In genomic region chr12:75484450-75484849, GRCh38 we compare ENCODE assay signal across 8 cellular contexts. TPM values are rescaled to one million over a fixed set of nuclear protein-coding genes. Genes with fewer than 3 reads are reported as not detected.
DNase-seq lines count a peak whose midpoint lies in the region; ATAC-seq and TF ChIP-seq lines count a peak whose summit lies in the region.
"Not testable (repeated sequence)": the region's sequence is repeated elsewhere in the genome, so short reads cannot be mapped to it uniquely, and the experiment has no call there.

No MANE protein-coding gene starts in this region.

- DNase-seq in CD14-positive monocyte (ENCODE audit: low spot score); Panc1 (ENCODE audit: low read depth, low spot score); activated CD8-positive, alpha-beta T cell treated with anti-CD3 and anti-CD28 coated beads, Interleukin-2, amount 10 ng/mL, durations not matched to agents 7 days and 5 days; astrocyte of the cerebellum (ENCODE audit: low read depth); endothelial cell (ENCODE audit: low spot score); natural killer cell treated with Interleukin-12 subunit alpha and Interleukin-12 subunit beta and Interleukin-15 and Interleukin-18, amount 100 ng/mL, for 72 hours (ENCODE audit: low spot score); thoracic aorta (ENCODE audit: low spot score): not testable (repeated sequence)

- not testable (repeated sequence) for H3K4me1 ChIP-seq in HEK293 (ENCODE audit: control insufficient read depth, insufficient read depth, low read length)
- H3K4me1 ChIP-seq in Panc1 (ENCODE audit: control insufficient read depth, insufficient read depth, low read length) = peaks cover 42% of the 10 kb centered on the region
- H3K4me1 ChIP-seq in thoracic aorta (ENCODE audit: control insufficient read depth in 1 of 2, low read depth in 2 of 2) = peaks cover 41 to 66% of the 10 kb centered on the region in 2 donors

- ATAC-seq in Panc1; activated CD8-positive, alpha-beta T cell treated with anti-CD3 and anti-CD28 coated beads, Interleukin-2, amount 10 ng/mL, durations not matched to agents 7 days and 5 days; natural killer cell treated with Interleukin-12 subunit alpha and Interleukin-12 subunit beta and Interleukin-15 and Interleukin-18, amount 100 ng/mL, for 72 hours; thoracic aorta (ENCODE audit: insufficient number of reproducible peaks, low FRiP score, low read depth): not testable (repeated sequence)

- peak overlapping the region; percentile 37 to 96 for H3K4me3 Mint-ChIP-seq in CD14-positive monocyte
- not testable (repeated sequence) for H3K4me3 Mint-ChIP-seq in activated CD8-positive, alpha-beta T cell treated with anti-CD3 and anti-CD28 coated beads, Interleukin-2, amount 10 ng/mL, durations not matched to agents 7 days and 5 days; endothelial cell (ENCODE audit: unreplicated experiment)
- H3K4me3 Mint-ChIP-seq in natural killer cell treated with Interleukin-12 subunit alpha and Interleukin-12 subunit beta and Interleukin-15 and Interleukin-18, amount 100 ng/mL, for 72 hours = peak overlapping the region; percentile 99

- H3K9me3 ChIP-seq in HEK293 (ENCODE audit: control insufficient read depth, insufficient read depth, low read depth, low read length); Panc1 (ENCODE audit: control insufficient read depth, insufficient read depth, low read depth, low read length); thoracic aorta: not testable (repeated sequence)

- H3K27me3 Mint-ChIP-seq in CD14-positive monocyte (ENCODE audit: low read depth in 3 of 3); activated CD8-positive, alpha-beta T cell treated with anti-CD3 and anti-CD28 coated beads, Interleukin-2, amount 10 ng/mL, durations not matched to agents 7 days and 5 days (ENCODE audit: low read depth); endothelial cell (ENCODE audit: unreplicated experiment); natural killer cell treated with Interleukin-12 subunit alpha and Interleukin-12 subunit beta and Interleukin-15 and Interleukin-18, amount 100 ng/mL, for 72 hours: not testable (repeated sequence)

- H3K27me3 ChIP-seq in Panc1 (ENCODE audit: control insufficient read depth, insufficient read depth, low read length); thoracic aorta (replicated peaks; ENCODE audit: insufficient read depth): not testable (repeated sequence)

- peaks cover 80% of the 10 kb centered on the region for H3K4me1 Mint-ChIP-seq in CD14-positive monocyte
- peaks cover 57% of the 10 kb centered on the region for H3K4me1 Mint-ChIP-seq in activated CD8-positive, alpha-beta T cell treated with anti-CD3 and anti-CD28 coated beads, Interleukin-2, amount 10 ng/mL, durations not matched to agents 7 days and 5 days (ENCODE audit: low read depth)
- not testable (repeated sequence) for H3K4me1 Mint-ChIP-seq in endothelial cell (ENCODE audit: unreplicated experiment)
- H3K4me1 Mint-ChIP-seq in natural killer cell treated with Interleukin-12 subunit alpha and Interleukin-12 subunit beta and Interleukin-15 and Interleukin-18, amount 100 ng/mL, for 72 hours (ENCODE audit: low read depth in 2 of 2) = peaks cover 68 to 72% of the 10 kb centered on the region in 2 donors

- not testable (repeated sequence) for TF ChIP-seq CTCF in CD14-positive monocyte (IDR thresholded peaks at IDR 0.05); HEK293 (tag by site-specific recombination; IDR thresholded peaks at IDR 0.05); Panc1 (IDR thresholded peaks at IDR 0.05); astrocyte of the cerebellum (IDR thresholded peaks at IDR 0.05; ENCODE audit: low read depth, low read length, missing control alignments); endothelial cell (IDR thresholded peaks at IDR 0.05; ENCODE audit: unreplicated experiment); thoracic aorta (IDR thresholded peaks at IDR 0.05)

- not testable (repeated sequence) for H3K4me3 ChIP-seq in HEK293 (ENCODE audit: low read depth, low read length); Panc1 (ENCODE audit: low read depth in 2 of 2, low read length in 2 of 2)
- H3K4me3 ChIP-seq in astrocyte of the cerebellum (ENCODE audit: low read depth, low read length) (peak overlapping the region; percentile 3), thoracic aorta (peak overlapping the region; percentile 77)

- not testable (repeated sequence) for BruUV-seq in Panc1 (replicated peaks; lab: Mats Ljungman, UMichigan)

- POLR2A ChIA-PET in HEK293 (lab: Yijun Ruan, JAX) = interaction anchor here (1.1 kb wide), 1 partner anchor 93 kb away, joined by 3 read pairs; the partner anchor contains the start of gene GLIPR1L2
- POLR2A ChIA-PET in Panc1 (lab: Charles Lee) = not testable (repeated sequence)
- POLR2A ChIA-PET in activated CD8-positive, alpha-beta T cell treated with anti-CD3 and anti-CD28 coated beads, Interleukin-2, amount 10 ng/mL, durations not matched to agents 7 days and 5 days (lab: Charles Lee) = interaction anchor here (1.0 to 2.8 kb wide), 2 partner anchors 12 to 27 kb away, joined by 3 to 21 read pairs; partner anchors contain the start of gene KRR1

- not testable (repeated sequence) for H3K9me3 Mint-ChIP-seq in CD14-positive monocyte; activated CD8-positive, alpha-beta T cell treated with anti-CD3 and anti-CD28 coated beads, Interleukin-2, amount 10 ng/mL, durations not matched to agents 7 days and 5 days (ENCODE audit: insufficient read depth); endothelial cell (ENCODE audit: unreplicated experiment); natural killer cell treated with Interleukin-12 subunit alpha and Interleukin-12 subunit beta and Interleukin-15 and Interleukin-18, amount 100 ng/mL, for 72 hours

- in situ Hi-C loops in Panc1 (cut with HindIII; ENCODE audit: low pct_unique_long_range_greater_than_20kb, low sequenced_read_pairs) = not testable (repeated sequence)
- in situ Hi-C loops in astrocyte of the cerebellum (cut with HindIII; ENCODE audit: low sequenced_read_pairs) = loop anchor here (25.0 kb wide), 1 partner anchor 797 kb away; no protein-coding TSS in a partner anchor

- peak overlapping the region; percentile 48 to 94 (median 63) for H3K27ac Mint-ChIP-seq in CD14-positive monocyte
- H3K27ac Mint-ChIP-seq in activated CD8-positive, alpha-beta T cell treated with anti-CD3 and anti-CD28 coated beads, Interleukin-2, amount 10 ng/mL, durations not matched to agents 7 days and 5 days = peak overlapping the region; percentile 49
- peak overlapping the region; percentile 1 for H3K27ac Mint-ChIP-seq in endothelial cell (ENCODE audit: unreplicated experiment)
- peak overlapping the region; percentile 93 to 94 for H3K27ac Mint-ChIP-seq in natural killer cell treated with Interleukin-12 subunit alpha and Interleukin-12 subunit beta and Interleukin-15 and Interleukin-18, amount 100 ng/mL, for 72 hours

- not testable (repeated sequence) for H3K36me3 ChIP-seq in HEK293 (ENCODE audit: control insufficient read depth in 2 of 2, insufficient read depth in 1 of 2, low read length in 2 of 2); Panc1 (ENCODE audit: control insufficient read depth, insufficient read depth, low read length); thoracic aorta

- intact Hi-C loops in CD14-positive monocyte (cut with micrococcal nuclease) (loop anchor here (10.0 kb wide), 2 partner anchors 150 to 550 kb away; partner anchors contain the start of genes CAPS2 (in 2 of the 2), GLIPR1L1 (in 2 of the 2) and PHLDA1 (in 1 of the 2)), Panc1 (cut with micrococcal nuclease; ENCODE audit: unreplicated experiment) (loop anchor here (5.0 to 10.0 kb wide), 3 partner anchors 92 to 790 kb away; partner anchors contain the start of genes CAPS2, GLIPR1L1 and GLIPR1L2)

- CTCF ChIA-PET in HEK293 (lab: Yijun Ruan, JAX) = interaction anchor here (0.6 to 4.0 kb wide), 30 partner anchors 9 to 1526 kb away, joined by 3 to 21 read pairs (median 5); partner anchors contain the start of genes GLIPR1L1 and PHLDA1
- CTCF ChIA-PET in Panc1 (lab: Charles Lee) = interaction anchor here (0.6 to 0.9 kb wide), 3 partner anchors 93 to 1310 kb away, joined by 3 to 12 read pairs (median 3); partner anchors contain the start of gene GLIPR1L2
- CTCF ChIA-PET in activated CD8-positive, alpha-beta T cell treated with anti-CD3 and anti-CD28 coated beads, Interleukin-2, amount 10 ng/mL, durations not matched to agents 7 days and 5 days (lab: Charles Lee) = interaction anchor here (0.9 to 6.1 kb wide), 28 partner anchors 8 to 795 kb away, joined by 3 to 62 read pairs (median 8); partner anchors contain the start of genes GLIPR1L1, GLIPR1L2, KRR1 and PHLDA1

- peaks cover 60 to 63% of the 10 kb centered on the region in 2 donors for H3K36me3 Mint-ChIP-seq in CD14-positive monocyte
- peaks cover 28% of the 10 kb centered on the region for H3K36me3 Mint-ChIP-seq in activated CD8-positive, alpha-beta T cell treated with anti-CD3 and anti-CD28 coated beads, Interleukin-2, amount 10 ng/mL, durations not matched to agents 7 days and 5 days (ENCODE audit: low read depth)
- H3K36me3 Mint-ChIP-seq in endothelial cell (ENCODE audit: low read depth, unreplicated experiment) = not testable (repeated sequence)
- peaks cover 14% of the 10 kb centered on the region for H3K36me3 Mint-ChIP-seq in natural killer cell treated with Interleukin-12 subunit alpha and Interleukin-12 subunit beta and Interleukin-15 and Interleukin-18, amount 100 ng/mL, for 72 hours

- not testable (repeated sequence) for H3K27ac ChIP-seq in HEK293 (ENCODE audit: extremely low read depth, low read depth, low read length)
- peak overlapping the region; percentile 77; the same call in 1 of the 2 replicates for H3K27ac ChIP-seq in Panc1 (ENCODE audit: low read length)
- H3K27ac ChIP-seq in thoracic aorta = peak overlapping the region; percentile 88 to 89

RNA-seq across cellular contexts. Expression of gene GLIPR1, which starts 3.9 kb away (rescaled TPM):
- 100 to 1,000 TPM; 687 to 794 TPM for polyA plus RNA-seq in CD14-positive monocyte
- total RNA-seq in Panc1 (2021; ENCODE audit: unreplicated experiment) = 11.5 TPM
- 9.7 TPM for polyA plus RNA-seq in Panc1 (2012; ENCODE audit: insufficient read length)
- total RNA-seq in activated CD8-positive, alpha-beta T cell treated with anti-CD3 and anti-CD28 coated beads, Interleukin-2, amount 10 ng/mL, durations not matched to agents 7 days and 5 days = 10 to 100 TPM; 30.5 to 33.0 TPM
- 0.38 TPM for total RNA-seq in endothelial cell (ENCODE audit: unreplicated experiment)
- total RNA-seq in natural killer cell treated with Interleukin-12 subunit alpha and Interleukin-12 subunit beta and Interleukin-15 and Interleukin-18, amount 100 ng/mL, for 72 hours = 10 to 100 TPM; 47.1 to 48.3 TPM
- 100 to 1,000 TPM in 1 of 2 donors, 10 to 100 TPM in 1; 66.9 to 103 TPM for total RNA-seq in thoracic aorta

RNA-seq across cellular contexts. Expression of gene KRR1, which starts 27.0 kb away (rescaled TPM):
- polyA plus RNA-seq in CD14-positive monocyte = 10 to 100 TPM in 1 of 2 donors, 1 to 10 TPM in 1; 9.0 to 14.4 TPM
- total RNA-seq in Panc1 (2021; ENCODE audit: unreplicated experiment) = 161 TPM
- polyA plus RNA-seq in Panc1 (2012; ENCODE audit: insufficient read length) = 60.4 TPM
- 10 to 100 TPM; 71.0 to 73.1 TPM for total RNA-seq in activated CD8-positive, alpha-beta T cell treated with anti-CD3 and anti-CD28 coated beads, Interleukin-2, amount 10 ng/mL, durations not matched to agents 7 days and 5 days
- 53.2 TPM for total RNA-seq in endothelial cell (ENCODE audit: unreplicated experiment)
- total RNA-seq in natural killer cell treated with Interleukin-12 subunit alpha and Interleukin-12 subunit beta and Interleukin-15 and Interleukin-18, amount 100 ng/mL, for 72 hours = 10 to 100 TPM; 64.4 to 96.4 TPM
- total RNA-seq in thoracic aorta = 10 to 100 TPM; 30.6 to 46.8 TPM

Comparison
In these comparisons a context has a peak if more than half of its experiments do, and no peak if none do; other contexts are left out.
1. H3K27ac Mint-ChIP-seq: peak in every context shown above with its lines; median percentile 94 in natural killer cell treated with Interleukin-12 subunit alpha and Interleukin-12 subunit beta and Interleukin-15 and Interleukin-18, amount 100 ng/mL, for 72 hours; 63 in CD14-positive monocyte; 49 in activated CD8-positive, alpha-beta T cell treated with anti-CD3 and anti-CD28 coated beads, Interleukin-2, amount 10 ng/mL, durations not matched to agents 7 days and 5 days; 1 in endothelial cell.